8 cellular contexts compared by ENCODE assay signal in the genomic region with DNA sequence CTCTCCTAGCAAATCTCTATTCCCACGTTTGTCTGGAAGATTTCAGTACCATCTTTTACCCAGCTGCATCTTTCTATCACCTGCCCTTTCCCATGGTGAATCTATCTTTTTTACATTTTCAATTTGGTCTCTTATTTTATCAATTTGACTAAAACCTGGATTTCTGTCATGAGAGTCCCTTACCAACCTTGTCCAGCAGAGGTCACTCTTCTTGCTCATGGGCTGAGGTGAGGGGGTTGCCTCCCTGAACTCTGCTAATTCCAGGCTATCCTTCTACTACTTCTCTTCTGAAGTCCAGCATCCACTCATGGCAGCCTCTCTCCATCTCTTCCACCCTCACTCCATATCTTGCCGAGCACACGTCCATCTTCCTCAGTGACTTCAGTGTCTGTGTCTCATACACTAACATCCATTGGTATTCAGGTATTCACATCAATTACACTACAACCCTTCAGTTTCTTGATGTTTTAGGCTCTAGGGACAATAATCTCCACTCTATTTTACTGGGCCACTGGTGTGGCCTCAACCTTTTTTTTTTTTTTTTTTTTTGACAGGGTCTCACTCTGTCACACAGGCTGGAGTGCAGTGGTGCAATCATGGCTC. TPM values are rescaled to one million over a fixed set of nuclear protein-coding genes. Genes with fewer than 3 reads are reported as not detected.
DNase-seq lines count a peak whose midpoint lies in the region; ATAC-seq, FAIRE-seq and TF ChIP-seq lines count a peak whose summit lies in the region.

No MANE protein-coding gene starts in this region.

- peak; percentile 73 for FAIRE-seq in HepG2 (lab: Jason Lieb, UNC)

- no TSS peak for BruUV-seq in HCT116 (replicated peaks; lab: Mats Ljungman, UMichigan)
- no TSS peak for BruUV-seq in HepG2 (replicated peaks; lab: Mats Ljungman, UMichigan)

- no peaks in the 10 kb centered on the region for H3K9me2 ChIP-seq in HCT116 (ENCODE audit: insufficient read depth)

- peaks cover 15 to 35% of the 10 kb centered on the region in 2 experiments for H3K4me1 ChIP-seq in HCT116 (ENCODE audit: control insufficient read depth in 1 of 2, insufficient read depth in 2 of 2, low read length in 2 of 2)
- no peaks in the 10 kb centered on the region for H3K4me1 ChIP-seq in HepG2 (ENCODE audit: insufficient read depth, low read length)
- no peaks in the 10 kb centered on the region for H3K4me1 ChIP-seq in transverse colon

- H3K4me2 ChIP-seq in HCT116 (ENCODE audit: low read length) (peak overlapping the region; percentile 61; the same call in 1 of the 2 replicates), HepG2 (ENCODE audit: low read depth, low read length) (no peak overlapping the region)

- H2AFZ ChIP-seq in HCT116 (ENCODE audit: low read depth, low read length, poor library complexity, severe bottlenecking): no peak overlapping the region
- H2AFZ ChIP-seq in HepG2 (ENCODE audit: low read length): no peak overlapping the region

- TF ChIP-seq RAD21 in HCT116 (IDR thresholded peaks at IDR 0.05; ENCODE audit: low read depth): peak; percentile 37
- no peak for TF ChIP-seq RAD21 in HepG2 (CRISPR knock-in tag; IDR thresholded peaks at IDR 0.05)

- H3K27me3 ChIP-seq in HCT116 (ENCODE audit: insufficient read depth, low read length) (no peaks in the 10 kb centered on the region), HepG2 (ENCODE audit: control insufficient read depth in 1 of 2, insufficient read depth in 2 of 2, low read length in 2 of 2) (no peaks in the 10 kb centered on the region; a peak in 3 of 5 replicates), transverse colon (no peaks in the 10 kb centered on the region)

- H3K9me3 ChIP-seq in HCT116 (ENCODE audit: control insufficient read depth in 1 of 2, insufficient read depth in 1 of 2, low read depth in 1 of 2, low read length in 2 of 2) (peaks cover 0 to 7% of the 10 kb centered on the region in 2 experiments; a peak in 1 of 4 replicates), HepG2 (ENCODE audit: low read length) (no peaks in the 10 kb centered on the region), transverse colon (peaks cover 0 to 4% of the 10 kb centered on the region in 2 donors)

- DNase-seq in SIG-M5 treated with dmso at 0.1 percent for 504 hours (lab: John Stamatoyannopoulos, UW; ENCODE audit: unreplicated experiment) (peak; percentile 44), SIG-M5 (lab: John Stamatoyannopoulos, UW) (no peak), HCT116 (ENCODE audit: low read depth, low spot score) (no peak), NCI-H748 treated with DMSO at 0.1 percent for 48 hours (lab: John Stamatoyannopoulos, UW) (peak; percentile 2), astrocyte of the hippocampus (ENCODE audit: low read depth, low spot score) (peak; percentile 65), HepG2 (ENCODE audit: low spot score) (peak; percentile 40), transverse colon (peak; percentile 30), cortex of kidney (lab: John Stamatoyannopoulos, UW) (no peak)

- ATAC-seq in HCT116: 0 out of 2 replicates have a peak, but pooled peaks have one; percentile 29
- peak; percentile 78 for ATAC-seq in HepG2

- RAD21 ChIA-PET in HCT116 (lab: Charles Lee; ENCODE audit: low non-redundant PET in 1 of 2, low total read pairs in 2 of 2, uncharacterized antibody in 2 of 2, unreplicated experiment in 2 of 2): no interaction called here

- peak; percentile 28 to 87 (median 85); a peak in 5 of 6 replicates for TF ChIP-seq CTCF in HCT116 (IDR thresholded peaks at IDR 0.05 in 2 of 3, conservative IDR thresholded peaks at IDR 0.05 in 1 of 3; ENCODE audit: borderline replicate concordance in 1 of 3, insufficient read depth in 1 of 3, low read depth in 2 of 3, low read length in 2 of 3)
- TF ChIP-seq CTCF in HepG2 (CRISPR knock-in tag; IDR thresholded peaks at IDR 0.05): peak; percentile 73
- peak; percentile 63 to 72 (median 71) for TF ChIP-seq CTCF in transverse colon (IDR thresholded peaks at IDR 0.05)

- no peaks in the 10 kb centered on the region for H3K36me3 ChIP-seq in HCT116 (ENCODE audit: control insufficient read depth in 1 of 2, insufficient read depth in 2 of 2, low read length in 2 of 2)
- H3K36me3 ChIP-seq in HepG2 (replicated peaks in 1 of 2; ENCODE audit: control insufficient read depth in 1 of 2, insufficient read depth in 2 of 2, low read length in 2 of 2): no peaks in the 10 kb centered on the region
- no peaks in the 10 kb centered on the region for H3K36me3 ChIP-seq in transverse colon

- H3K27ac ChIP-seq in HCT116 (ENCODE audit: low read depth, low read length): no peak overlapping the region
- H3K27ac ChIP-seq in HepG2 (ENCODE audit: extremely low read length, insufficient read depth, low read length): no peak overlapping the region
- no peak overlapping the region for H3K27ac ChIP-seq in transverse colon

- TF ChIP-seq EP300 in HepG2 (IDR thresholded peaks at IDR 0.05; ENCODE audit: low read depth in 2 of 2, low read length in 2 of 2) (no peak), HepG2 (CRISPR knock-in tag; IDR thresholded peaks at IDR 0.05; ENCODE audit: borderline replicate concordance) (no peak), transverse colon (IDR thresholded peaks at IDR 0.05; ENCODE audit: low read depth) (no peak)

- TF ChIP-seq POLR2A in HCT116 (IDR thresholded peaks at IDR 0.05; ENCODE audit: borderline replicate concordance, extremely low read depth, insufficient read depth, insufficient read length): no peak
- TF ChIP-seq POLR2A in HepG2 (IDR thresholded peaks at IDR 0.05; ENCODE audit: insufficient read depth in 1 of 2, low read depth in 2 of 2, low read length in 2 of 2): no peak
- TF ChIP-seq POLR2A in transverse colon (IDR thresholded peaks at IDR 0.05): no peak

- H3K9ac ChIP-seq in HCT116 (ENCODE audit: low read length): no peak overlapping the region
- no peak overlapping the region for H3K9ac ChIP-seq in HepG2 (ENCODE audit: insufficient read depth, low read depth, low read length)

- in situ Hi-C loops in HepG2 (cut with HindIII; ENCODE audit: extremely low pct_ligation_motif_present, low pct_unique_long_range_greater_than_20kb): loop anchor here (10.0 kb wide), 1 partner anchor 958 kb away; no protein-coding TSS in a partner anchor
- in situ Hi-C loops in transverse colon (cut with MboI; ENCODE audit: low pct_ligation_motif_present in 1 of 4, low pct_unique_long_range_greater_than_20kb in 1 of 4, low sequenced_read_pairs in 3 of 4): no loop called here

- POLR2A ChIA-PET in HCT116 (lab: Charles Lee) (no interaction called here), HepG2 (lab: Yijun Ruan, JAX) (no interaction called here)

- intact Hi-C loops in HCT116 (cut with micrococcal nuclease) (loop anchor here (10.0 kb wide), 1 partner anchor 368 kb away; no protein-coding TSS in a partner anchor), HepG2 (cut with micrococcal nuclease; ENCODE audit: unreplicated experiment) (loop anchor here (1.0 kb wide), 1 partner anchor 960 kb away; no protein-coding TSS in a partner anchor), transverse colon (cut with DNase I; ENCODE audit: low total_unique reads) (no loop called here)

- 0% methylated on average over 3 of the region's 3 CpGs for WGBS in HepG2 (ENCODE audit: low lambda C conversion rate)
- 56 to 64% methylated on average over 3 of the region's 3 CpGs for WGBS in transverse colon (ENCODE audit: low coverage in 1 of 2), 2 donors

- no peaks in the 10 kb centered on the region for H3K79me2 ChIP-seq in HCT116 (ENCODE audit: insufficient read depth, low read length)
- H3K79me2 ChIP-seq in HepG2 (ENCODE audit: insufficient read depth, low read length): no peaks in the 10 kb centered on the region

- H3K4me3 ChIP-seq in HCT116 (replicated peaks in 1 of 2; ENCODE audit: low read depth in 1 of 2, low read length in 2 of 2) (no peak overlapping the region), HepG2 (replicated peaks in 1 of 3; ENCODE audit: insufficient read depth in 1 of 3, low read depth in 2 of 3, low read length in 3 of 3) (no peak overlapping the region), transverse colon (no peak overlapping the region)

- CTCF ChIA-PET in HCT116 (lab: Charles Lee) (interaction anchor here (1.6 kb wide), 1 partner anchor 139 kb away, joined by 3 read pairs; no protein-coding TSS in a partner anchor), HepG2 (lab: Yijun Ruan, JAX; ENCODE audit: low intra/inter-chr PET ratio, low total read pairs) (no interaction called here)

- H4K20me1 ChIP-seq in HCT116 (ENCODE audit: insufficient read depth) (no peaks in the 10 kb centered on the region), HepG2 (ENCODE audit: insufficient read depth, low read length) (no peaks in the 10 kb centered on the region)

TF ChIP-seq in HCT116, 20 proteins besides CTCF, POLR2A, EP300 and RAD21:
- TF ChIP-seq CBX3 (IDR thresholded peaks at IDR 0.05; ENCODE audit: low read depth): no peak
TF ChIP-seq in HCT116: peak in this region for 0.

TF ChIP-seq in HepG2, 621 proteins besides CTCF, POLR2A, EP300 and RAD21 (continues in another document):
- TF ChIP-seq STAG1 (CRISPR knock-in tag; IDR thresholded peaks at IDR 0.05) (peak; percentile 41; the same call in 1 of the 2 replicates), SMC3 (IDR thresholded peaks at IDR 0.05; ENCODE audit: low read length) (peak; percentile 32; the same call in 1 of the 2 replicates)

RNA-seq across cellular contexts. Expression of gene ZNF827, which starts 17.8 kb away (rescaled TPM):
- total RNA-seq in HCT116 (2021; ENCODE audit: unreplicated experiment) (19.1 TPM), HepG2 (2016; rRNA removed; fragmentation: Illumina TruSeq; extraction: Trizol) (1.8 and 2.8 TPM in 2 replicates), transverse colon (10 to 100 TPM; 22.5 to 61.3 (median 29.2) TPM)
- polyA plus RNA-seq in HCT116 (2012): 12.0 and 20.0 TPM in 2 replicates
- total RNA-seq in HepG2 (2016; cell fraction: cytosol; rRNA removed; fragmentation: Illumina TruSeq; extraction: Trizol; ENCODE audit: low read depth): 4.8 and 6.6 TPM in 2 replicates
- total RNA-seq in HepG2 (2016; cell fraction: insoluble cytoplasmic fraction; rRNA removed; fragmentation: Illumina TruSeq; extraction: Trizol): 1.6 and 3.1 TPM in 2 replicates
- total RNA-seq in HepG2 (2016; cell fraction: membrane; rRNA removed; fragmentation: Illumina TruSeq; extraction: Trizol): 3.7 and 3.8 TPM in 2 replicates
- total RNA-seq in HepG2 (2016; cell fraction: nucleus; rRNA removed; fragmentation: Illumina TruSeq; extraction: Trizol): 11.3 and 11.8 TPM in 2 replicates
- polyA plus RNA-seq in HepG2 (2011; rRNA removed): 2.8 and 3.9 TPM in 2 replicates
- polyA plus RNA-seq in HepG2 (2011; cell fraction: cytosol; rRNA removed): 2.1 and 3.7 TPM in 2 replicates
- polyA plus RNA-seq in HepG2 (2011; cell fraction: nucleus; rRNA removed): 22.9 and 29.9 TPM in 2 replicates
- polyA plus RNA-seq in HepG2 (2012): 1.9 and 2.3 TPM in 2 replicates
- 0.08 and 0.29 TPM in 2 replicates for polyA plus RNA-seq in HepG2 (2016; cell fraction: cytosol; fragmentation: Illumina TruSeq; extraction: Trizol; ENCODE audit: low read depth)
- polyA plus RNA-seq in HepG2 (2016; cell fraction: insoluble cytoplasmic fraction; fragmentation: Illumina TruSeq; extraction: Trizol; ENCODE audit: low read depth): 1.8 and 2.7 TPM in 2 replicates
- 0.27 and 0.43 TPM in 2 replicates for polyA plus RNA-seq in HepG2 (2016; cell fraction: membrane; fragmentation: Illumina TruSeq; extraction: Trizol; ENCODE audit: low read depth)
- 10.3 and 11.8 TPM in 2 replicates for polyA plus RNA-seq in HepG2 (2016; cell fraction: nucleus; fragmentation: Illumina TruSeq; extraction: Trizol; ENCODE audit: insufficient read depth, low read depth)
- 13.0 TPM in 1 of 2 replicates, not detected in the other for polyA minus RNA-seq in HepG2 (2011; rRNA and poly(A)+ RNA removed; ENCODE audit: low replicate concordance)
- 4.4 and 6.9 TPM in 2 replicates for polyA minus RNA-seq in HepG2 (2011; cell fraction: cytosol; rRNA and poly(A)+ RNA removed)
- 37.1 and 39.4 TPM in 2 replicates for polyA minus RNA-seq in HepG2 (2011; cell fraction: nucleus; rRNA and poly(A)+ RNA removed)

Comparison
In these comparisons a context has a peak if more than half of its experiments do, and no peak if none do; other contexts are left out.
1. DNase-seq: peak in SIG-M5 treated with dmso at 0.1 percent for 504 hours (single experiment), NCI-H748 treated with DMSO at 0.1 percent for 48 hours (single experiment), astrocyte of the hippocampus (single experiment), HepG2 (single experiment) and transverse colon (single experiment); none in SIG-M5 (single experiment), HCT116 (single experiment) and cortex of kidney (single experiment).
2. Peak in every context shown above with its lines, with median percentiles within 50 percentile points of each other: CTCF ChIP-seq.